ENCODE assay signal across 22 cellular contexts in genomic region chr2:147491491-147491890, GRCh38.
"Had no signal": no experiment of that assay in that cellular context is flagged by ENCODE, and none has a peak within 500 bp of the region (broad histone marks: within the 10 kb centered on the region; RNA-seq: fewer than 3 reads in every experiment).

No MANE protein-coding gene starts in this region.

- H3K9me3 Mint-ChIP-seq: IgD-negative memory B cell had no signal

- H3K9me3 ChIP-seq: SK-N-SH had no signal

- H3K27ac ChIP-seq: KMS-11, RWPE1 had no signal

- H3K9ac ChIP-seq: KMS-11, SK-N-SH had no signal

- H3K4me2 ChIP-seq: KMS-11, SK-N-SH had no signal

- H3K4me3 Mint-ChIP-seq: IgD-negative memory B cell had no signal

- H3K27ac Mint-ChIP-seq: IgD-negative memory B cell had no signal

- H3K4me3 ChIP-seq: K562 had no signal

- ATAC-seq: K562, Panc1, PC-3 had no signal

- DNase-seq: Kasumi-1, MM.1S, NCI-H1092 treated with DMSO at 0.1 percent for 48 hours, NCI-H1436, NCI-H187, NCI-H2029, NCI-H2081 treated with DMSO at 0.1 percent for 48 hours, NCI-H2171, NCI-H226, NCI-H446, NCI-H510A, NCI-H524 treated with DMSO at 0.1 percent for 48 hours, NCI-H69, NCI-H774, PC-3, SHP77, SK-N-SH had no signal

- H3K36me3 Mint-ChIP-seq: IgD-negative memory B cell had no signal
